15 cellular contexts compared by ENCODE assay signal in the genomic region with DNA sequence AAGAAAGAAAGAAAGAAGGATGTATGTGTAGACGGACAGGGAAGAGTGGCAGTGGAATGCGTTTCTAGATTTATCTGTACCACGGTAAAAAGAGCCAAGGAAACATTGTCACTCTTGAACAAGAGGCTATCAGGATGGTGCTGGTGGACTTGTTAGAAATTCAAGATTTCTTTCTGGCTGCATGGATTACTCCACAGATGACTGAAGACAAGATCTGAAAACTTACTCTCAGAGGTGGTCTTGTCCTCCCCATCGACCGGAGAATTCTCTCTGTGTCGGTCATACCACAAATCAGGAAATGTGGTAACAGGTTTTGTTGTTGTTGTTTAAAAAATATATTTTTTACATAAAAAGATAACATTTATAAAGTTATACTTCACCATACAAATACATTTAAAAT. TPM values are rescaled to one million over a fixed set of nuclear protein-coding genes. Genes with fewer than 3 reads are reported as not detected.
DNase-seq lines count a peak whose midpoint lies in the region; ATAC-seq and TF ChIP-seq lines count a peak whose summit lies in the region.
"Had no signal": no experiment of that assay in that cellular context is flagged by ENCODE, and none has a peak within 500 bp of the region (broad histone marks: within the 10 kb centered on the region; RNA-seq: fewer than 3 reads in every experiment).

No MANE protein-coding gene starts in this region.

- peak overlapping the region; percentile 21; the same call in 1 of the 2 replicates for H2AFZ ChIP-seq in GM23338

- DNase-seq in GM23338 (ENCODE audit: low spot score) (no peak), psoas muscle (no peak), suprapubic skin (ENCODE audit: low spot score in 2 of 2) (no peak), NCI-H82 treated with DMSO at 0.1 percent for 48 hours (lab: John Stamatoyannopoulos, UW; ENCODE audit: unreplicated experiment) (no peak), COR-L47 (lab: John Stamatoyannopoulos, UW) (no peak), T1000 (lab: John Stamatoyannopoulos, UW) (no peak)
- DNase-seq: NCI-H146, NCI-H2081 treated with DMSO at 0.1 percent for 48 hours, NCI-H345, NCI-H69, PC-3 had no signal

- H3K79me2 ChIP-seq in GM23338 (replicated peaks; ENCODE audit: insufficient read depth): no peaks in the 10 kb centered on the region

- no peaks in the 10 kb centered on the region for H4K20me1 ChIP-seq in GM23338 (replicated peaks; ENCODE audit: insufficient read depth)

- H3K36me3 ChIP-seq in GM23338 (ENCODE audit: insufficient read depth) (no peaks in the 10 kb centered on the region), gastroesophageal sphincter (no peaks in the 10 kb centered on the region), psoas muscle (ENCODE audit: insufficient read depth in 1 of 2, low read depth in 1 of 2) (no peaks in the 10 kb centered on the region), suprapubic skin (no peaks in the 10 kb centered on the region)

- H3K27me3 Mint-ChIP-seq in GM23338 (ENCODE audit: insufficient read depth, low read depth, poor library complexity): no peaks in the 10 kb centered on the region

- TF ChIP-seq POLR2A in gastroesophageal sphincter (IDR thresholded peaks at IDR 0.05) (no peak), suprapubic skin (IDR thresholded peaks at IDR 0.05) (no peak)

- no peaks in the 10 kb centered on the region for H3K27me3 ChIP-seq in GM23338 (ENCODE audit: insufficient read depth)
- H3K27me3 ChIP-seq in gastroesophageal sphincter: no peaks in the 10 kb centered on the region
- no peaks in the 10 kb centered on the region for H3K27me3 ChIP-seq in psoas muscle (ENCODE audit: insufficient read depth in 3 of 3, low read length in 2 of 3)
- H3K27me3 ChIP-seq in suprapubic skin: no peaks in the 10 kb centered on the region

- H3K4me2 ChIP-seq in GM23338: no peak overlapping the region

- no peaks in the 10 kb centered on the region for H3F3A ChIP-seq in GM23338 (replicated peaks; ENCODE audit: low read depth)

- H3K4me1 Mint-ChIP-seq in GM23338: peaks cover 4% of the 10 kb centered on the region; the same call in 2 of the 3 replicates

- H3K9me3 ChIP-seq in gastroesophageal sphincter: no peaks in the 10 kb centered on the region
- no peaks in the 10 kb centered on the region for H3K9me3 ChIP-seq in psoas muscle
- H3K9me3 ChIP-seq in suprapubic skin: no peaks in the 10 kb centered on the region

- TF ChIP-seq EP300 in gastroesophageal sphincter (IDR thresholded peaks at IDR 0.05) (no peak), suprapubic skin (IDR thresholded peaks at IDR 0.05) (no peak)

- ATAC-seq in GM23338 (no peak), gastroesophageal sphincter (no peak), psoas muscle (peak in 1 of 4 donors; percentile 29), GM18861 (IDR thresholded peaks at IDR 0.05; ENCODE audit: unreplicated experiment) (no peak)
- ATAC-seq: HCT116, PC-3 had no signal

- no peaks in the 10 kb centered on the region for H3K36me3 Mint-ChIP-seq in GM23338 (ENCODE audit: low read depth)

- H3K4me3 Mint-ChIP-seq in GM23338: no peak overlapping the region

- H3K9me3 Mint-ChIP-seq in GM23338: no peaks in the 10 kb centered on the region; the same call in 2 of the 3 replicates

- TF ChIP-seq CTCF in GM23338 (conservative IDR thresholded peaks at IDR 0.05; ENCODE audit: low read depth in 2 of 2) (no peak), gastroesophageal sphincter (IDR thresholded peaks at IDR 0.05) (no peak), psoas muscle (IDR thresholded peaks at IDR 0.05) (no peak), suprapubic skin (IDR thresholded peaks at IDR 0.05) (no peak)

- no peaks in the 10 kb centered on the region for H3K4me1 ChIP-seq in GM23338 (ENCODE audit: insufficient read depth)
- H3K4me1 ChIP-seq in gastroesophageal sphincter: peaks cover 0 to 16% (median 0%) of the 10 kb centered on the region in 3 donors
- no peaks in the 10 kb centered on the region for H3K4me1 ChIP-seq in psoas muscle
- H3K4me1 ChIP-seq in suprapubic skin: no peaks in the 10 kb centered on the region

- intact Hi-C loops in psoas muscle (cut with DNase I): no loop called here

- H3K27ac ChIP-seq in GM23338 (ENCODE audit: low read depth) (no peak overlapping the region), gastroesophageal sphincter (peak overlapping the region; percentile 49 to 70 (median 66)), psoas muscle (peak overlapping the region; percentile 73), suprapubic skin (peak overlapping the region; percentile 50)

- H3K4me3 ChIP-seq in GM23338 (no peak overlapping the region), gastroesophageal sphincter (no peak overlapping the region), psoas muscle (no peak overlapping the region), suprapubic skin (no peak overlapping the region)

- H3K27ac Mint-ChIP-seq in GM23338: no peak overlapping the region

- WGBS in gastroesophageal sphincter (ENCODE audit: low coverage in 1 of 2), 2 donors: 73 to 79% methylated on average over 6 of the region's 6 CpGs
- WGBS in psoas muscle, 3 donors: 65 to 76% (median 67%) methylated on average over 6 of the region's 6 CpGs
- 81% methylated on average over 6 of the region's 6 CpGs for WGBS in suprapubic skin

- H3K9me2 ChIP-seq in GM23338 (ENCODE audit: insufficient read depth): no peaks in the 10 kb centered on the region

TF ChIP-seq in GM23338, 12 proteins besides CTCF, POLR2A, EP300 and RAD21:
- TF ChIP-seq EZH2phosphoT487 (IDR thresholded peaks at IDR 0.05; ENCODE audit: unreplicated experiment): no peak
- no peak for TF ChIP-seq CREB1 (CRISPR knock-in tag; IDR thresholded peaks at IDR 0.05; ENCODE audit: low read depth)
- TF ChIP-seq REST (IDR thresholded peaks at IDR 0.05; ENCODE audit: unreplicated experiment): no peak
- no peak for TF ChIP-seq ZNF331 (CRISPR knock-in tag; IDR thresholded peaks at IDR 0.05; ENCODE audit: low read depth)
- no peak for TF ChIP-seq POLR2AphosphoS5 (IDR thresholded peaks at IDR 0.05; ENCODE audit: low read depth)

RNA-seq across cellular contexts. Expression of gene DSPP, which starts 11.8 kb away (rescaled TPM):
- not detected in 2 replicates for total RNA-seq in GM23338 (2014; rRNA removed; shearing (Covaris generic))
- polyA plus RNA-seq in GM23338 (2016; fragmentation: Nextera tagmentation; extraction: Ambion mirVana): 0.05 and 0.08 TPM in 2 replicates
- not detected for total RNA-seq in gastroesophageal sphincter
- total RNA-seq in psoas muscle: under 1 TPM in 1 of 4 donors, not detected in 3; 0.14 TPM
- under 1 TPM in 1 of 3 donors, not detected in 2; 0.01 TPM for polyA plus RNA-seq in psoas muscle
- total RNA-seq in suprapubic skin: not detected
- total RNA-seq: A172 had no signal

RNA-seq across cellular contexts. Expression of gene DMP1, which starts 30.0 kb away (rescaled TPM):
- total RNA-seq in GM23338 (2014; rRNA removed; shearing (Covaris generic)): not detected in 2 replicates
- 0.27 TPM in 1 of 2 replicates, not detected in the other for polyA plus RNA-seq in GM23338 (2016; fragmentation: Nextera tagmentation; extraction: Ambion mirVana)
- total RNA-seq in gastroesophageal sphincter: not detected
- not detected for total RNA-seq in psoas muscle
- under 1 TPM in 1 of 3 donors, not detected in 2; 0.01 TPM for polyA plus RNA-seq in psoas muscle
- total RNA-seq in suprapubic skin: not detected
- total RNA-seq: A172, PC-3 had no signal
